ENCODE assay signal across 10 cellular contexts in genomic region chrX:154384284-154384892, GRCh38. TPM values are rescaled to one million over a fixed set of nuclear protein-coding genes. Genes with fewer than 3 reads are reported as not detected.
DNase-seq lines count a peak whose midpoint lies in the region; FAIRE-seq and TF ChIP-seq lines count a peak whose summit lies in the region.
"Had no signal": no experiment of that assay in that cellular context is flagged by ENCODE, and none has a peak within 500 bp of the region (broad histone marks: within the 10 kb centered on the region; RNA-seq: fewer than 3 reads in every experiment).

No MANE protein-coding gene starts in this region.

- H2BK20ac ChIP-seq in H9 (ENCODE audit: low read depth, low read length, poor library complexity, severe bottlenecking) = no peak overlapping the region

- no peaks in the 10 kb centered on the region for H3K27me3 ChIP-seq in H9 (ENCODE audit: insufficient read depth, low read length)
- no peaks in the 10 kb centered on the region for H3K27me3 ChIP-seq in bronchial epithelial cell (ENCODE audit: control insufficient read depth, insufficient read depth, low read length)
- H3K27me3 ChIP-seq in mesenchymal stem cell (ENCODE audit: control insufficient read depth in 1 of 2, insufficient read depth in 1 of 2, low read length in 2 of 2) = no peaks in the 10 kb centered on the region

- H3K9me3 Mint-ChIP-seq in H9 (peaks cover 33 to 38% of the 10 kb centered on the region in 2 experiments), glutamatergic neuron (ENCODE audit: unreplicated experiment) (peaks cover 1% of the 10 kb centered on the region)

- in situ Hi-C loops in KBM-7 (cut with MboI; ENCODE audit: low pct_unique_long_range_greater_than_20kb, low sequenced_read_pairs) = no loop called here

- H3K36me3 Mint-ChIP-seq in H9 (ENCODE audit: insufficient read depth in 1 of 3, low read depth in 3 of 3) (peaks cover 15 to 29% (median 22%) of the 10 kb centered on the region in 3 experiments), glutamatergic neuron (ENCODE audit: unreplicated experiment) (no peaks in the 10 kb centered on the region)

- H3K79me2 ChIP-seq in H9 (ENCODE audit: insufficient read depth, low read length) = no peaks in the 10 kb centered on the region; the same call in 1 of the 2 replicates

- H4K91ac ChIP-seq in H9 (ENCODE audit: insufficient read length, low read depth, low read length) (no peak overlapping the region), mesenchymal stem cell (ENCODE audit: low read length) (no peak overlapping the region)

- H3K14ac ChIP-seq in H9 (ENCODE audit: insufficient read depth, low read length) (no peak overlapping the region), mesenchymal stem cell (ENCODE audit: low read length in 2 of 2) (no peak overlapping the region)

- H3K4ac ChIP-seq in H9 (ENCODE audit: low read depth, low read length) = no peak overlapping the region
- H3K4ac ChIP-seq in mesenchymal stem cell (ENCODE audit: low read depth in 1 of 2, low read length in 2 of 2) = no peak overlapping the region

- no peak overlapping the region for H3K4me2 ChIP-seq in H9 (ENCODE audit: insufficient read depth, insufficient read length, low read length)
- no peak overlapping the region for H3K4me2 ChIP-seq in mesenchymal stem cell (ENCODE audit: low read length, poor library complexity, severe bottlenecking)

- H3K4me3 ChIP-seq in AG09309 (ENCODE audit: control insufficient read depth, low read depth, low read length) (no peak overlapping the region), bronchial epithelial cell (ENCODE audit: low read depth, low read length) (no peak overlapping the region), mesenchymal stem cell (ENCODE audit: insufficient read depth in 1 of 2, low read depth in 1 of 2, low read length in 2 of 2) (no peak overlapping the region)
- H3K4me3 ChIP-seq: SK-N-MC had no signal

- H3K4me1 Mint-ChIP-seq in H9 = peaks cover 17 to 33% of the 10 kb centered on the region in 2 experiments
- H3K4me1 Mint-ChIP-seq in glutamatergic neuron (ENCODE audit: low read depth, unreplicated experiment) = no peaks in the 10 kb centered on the region

- H3K18ac ChIP-seq in H9 (ENCODE audit: insufficient read length, low read depth, low read length) = no peak overlapping the region
- H3K18ac ChIP-seq in mesenchymal stem cell (ENCODE audit: low read depth in 1 of 2, low read length in 2 of 2) = no peak overlapping the region

- H2BK120ac ChIP-seq in H9 (ENCODE audit: low read depth, low read length, poor library complexity, severe bottlenecking) (no peak overlapping the region), mesenchymal stem cell (ENCODE audit: low read depth, low read length) (no peak overlapping the region)

- peaks cover 2% of the 10 kb centered on the region; the same call in 1 of the 2 replicates for H3K27me3 Mint-ChIP-seq in H9 (ENCODE audit: low read depth)
- peaks cover 2% of the 10 kb centered on the region for H3K27me3 Mint-ChIP-seq in glutamatergic neuron (ENCODE audit: unreplicated experiment)

- H2BK12ac ChIP-seq in H9 (ENCODE audit: insufficient read length, low read depth, low read length) (no peak overlapping the region), mesenchymal stem cell (ENCODE audit: low read length in 2 of 2) (no peak overlapping the region)

- H4K20me1 ChIP-seq in H9 (ENCODE audit: control insufficient read depth, insufficient read depth, insufficient read length) = no peaks in the 10 kb centered on the region

- H3K36me3 ChIP-seq in bronchial epithelial cell (ENCODE audit: control insufficient read depth, insufficient read depth, low read length) (peaks cover 4% of the 10 kb centered on the region), mesenchymal stem cell (ENCODE audit: control insufficient read depth in 1 of 2, insufficient read depth in 2 of 2, low read depth in 1 of 2, low read length in 2 of 2) (peaks cover 8 to 16% of the 10 kb centered on the region in 2 experiments)

- H3K27ac ChIP-seq in H9 (ENCODE audit: insufficient read length, low read depth, low read length) (no peak overlapping the region), mesenchymal stem cell (ENCODE audit: low read length, poor library complexity, severe bottlenecking) (no peak overlapping the region)
- H3K27ac ChIP-seq: SK-N-MC had no signal

- no CpG with 5 or more reads among the region's 8 CpGs for WGBS in H9 (ENCODE audit: extremely low coverage, insufficient read length, low lambda C conversion rate)
- 90% methylated on average over 7 of the region's 8 CpGs for WGBS in mesenchymal stem cell

- H3K23ac ChIP-seq in H9 (ENCODE audit: insufficient read length, low read depth, low read length) (no peak overlapping the region), mesenchymal stem cell (ENCODE audit: low read length in 2 of 2) (no peak overlapping the region)

- H3K27ac Mint-ChIP-seq in H9 = 0 out of 7 replicates have a peak overlapping the region, but pooled peaks of 1 of the 3 experiments have one; percentile 77
- no peak overlapping the region for H3K27ac Mint-ChIP-seq in glutamatergic neuron (ENCODE audit: unreplicated experiment)

- no peak overlapping the region; a peak in 1 of 5 replicates for H3K4me3 Mint-ChIP-seq in H9
- H3K4me3 Mint-ChIP-seq in glutamatergic neuron (ENCODE audit: unreplicated experiment) = no peak overlapping the region

- H3K4me1 ChIP-seq in H9 (ENCODE audit: insufficient read depth, low read length) = no peaks in the 10 kb centered on the region; the same call in 1 of the 2 replicates
- peaks cover 6% of the 10 kb centered on the region for H3K4me1 ChIP-seq in mesenchymal stem cell (ENCODE audit: control insufficient read depth, insufficient read depth, low read depth, low read length)

- no peak for DNase-seq in AG09309 (ENCODE audit: low read depth)
- DNase-seq in H9 = no peak
- DNase-seq in bronchial epithelial cell (ENCODE audit: low read depth) = no peak
- peak; percentile 23 for DNase-seq in mesenchymal stem cell
- DNase-seq in GM20000 (ENCODE audit: low spot score) = no peak
- no peak for DNase-seq in KBM-7
- DNase-seq in glutamatergic neuron = no peak
- DNase-seq in central memory CD4-positive, alpha-beta T cell = no peak

- 0 out of 2 replicates have a peak overlapping the region, but pooled peaks have one; percentile 89 for H2BK15ac ChIP-seq in H9 (ENCODE audit: low read depth, low read length)
- H2BK15ac ChIP-seq in mesenchymal stem cell (ENCODE audit: low read depth, poor library complexity, severe bottlenecking) = no peak overlapping the region

- H2AK5ac ChIP-seq in H9 (ENCODE audit: insufficient read length, low read length) = no peak overlapping the region
- no peak overlapping the region for H2AK5ac ChIP-seq in mesenchymal stem cell (ENCODE audit: low read length, severe bottlenecking)

- H3T11ph ChIP-seq in H9 (ENCODE audit: low read length) = no peak overlapping the region

- H4K8ac ChIP-seq in H9 (replicated peaks; ENCODE audit: insufficient read length, low read depth, low read length) (no peak overlapping the region), mesenchymal stem cell (ENCODE audit: low read length) (no peak overlapping the region)

- H3K79me1 ChIP-seq in H9 (ENCODE audit: insufficient read depth, low read depth, low read length, poor library complexity, severe bottlenecking) (no peaks in the 10 kb centered on the region), mesenchymal stem cell (replicated peaks; ENCODE audit: low read length, poor library complexity, severe bottlenecking) (no peaks in the 10 kb centered on the region)

- no peak overlapping the region for H4K5ac ChIP-seq in H9 (ENCODE audit: insufficient read length, low read depth, low read length)

- H3K56ac ChIP-seq in H9 (ENCODE audit: insufficient read length, low read depth, low read length) = no peak overlapping the region

- H3K23me2 ChIP-seq in H9 (ENCODE audit: insufficient read length, low read depth, low read length, poor library complexity, severe bottlenecking) = peaks cover 9% of the 10 kb centered on the region

- H3K9ac ChIP-seq in H9 (ENCODE audit: extremely low read depth, insufficient read length, low read length) (no peak overlapping the region), mesenchymal stem cell (ENCODE audit: low read length) (no peak overlapping the region)

- peaks cover 14% of the 10 kb centered on the region for H3K9me3 ChIP-seq in H9 (ENCODE audit: control insufficient read depth, low read depth, low read length)
- H3K9me3 ChIP-seq in mesenchymal stem cell (ENCODE audit: control insufficient read depth, low read length) = no peaks in the 10 kb centered on the region

- no peak for FAIRE-seq in bronchial epithelial cell (lab: Jason Lieb, UNC)
- FAIRE-seq: frontal cortex had no signal

- no peak overlapping the region for H2BK5ac ChIP-seq in H9 (ENCODE audit: insufficient read length, low read length)
- no peak overlapping the region for H2BK5ac ChIP-seq in mesenchymal stem cell (ENCODE audit: low read depth, low read length, poor library complexity, severe bottlenecking)

- TF ChIP-seq CTCF in AG09309 (IDR thresholded peaks at IDR 0.05; ENCODE audit: control insufficient read depth, insufficient read depth, low read depth, low read length, missing control alignments) (peak; percentile 50), H9 (conservative IDR thresholded peaks at IDR 0.05) (peak; percentile 26; the same call in 2 of the 3 replicates), bronchial epithelial cell (IDR thresholded peaks at IDR 0.05; ENCODE audit: insufficient read depth, low read length, severe bottlenecking) (peak; percentile 13), GM20000 (IDR thresholded peaks at IDR 0.05; ENCODE audit: extremely low read depth, missing control alignments) (no peak), glutamatergic neuron (IDR thresholded peaks at IDR 0.05; ENCODE audit: partially characterized antibody, unreplicated experiment) (no peak)

- H2AFZ ChIP-seq in H9 (ENCODE audit: low read length) (no peak overlapping the region), mesenchymal stem cell (ENCODE audit: low read depth, low read length) (no peak overlapping the region)

RNA-seq across cellular contexts. Expression of gene EMD, which starts 5.3 kb away (rescaled TPM):
- 113 and 115 TPM in 2 replicates for total RNA-seq in H9 (2021)
- 16.1 and 27.3 TPM in 2 replicates for total RNA-seq in bronchial epithelial cell
- polyA plus RNA-seq in mesenchymal stem cell (2013, experiment 1 of 2) = 66.4 TPM
- polyA plus RNA-seq in mesenchymal stem cell (2013, experiment 2 of 2) = 66.8 TPM
- 56.8 TPM for total RNA-seq in glutamatergic neuron (ENCODE audit: unreplicated experiment)

RNA-seq across cellular contexts. Expression of gene FLNA, which starts 10.0 kb away (rescaled TPM):
- total RNA-seq in H9 (2021) (946 and 957 TPM in 2 replicates), bronchial epithelial cell (676 and 858 TPM in 2 replicates), glutamatergic neuron (ENCODE audit: unreplicated experiment) (499 TPM)
- 667 TPM for polyA plus RNA-seq in mesenchymal stem cell (2013, experiment 1 of 2)
- polyA plus RNA-seq in mesenchymal stem cell (2013, experiment 2 of 2) = 624 TPM

RNA-seq across cellular contexts. Expression of gene RPL10, which starts 13.8 kb away (rescaled TPM):
- total RNA-seq in H9 (2021) (2,110 and 2,124 TPM in 2 replicates), bronchial epithelial cell (2,240 and 6,023 TPM in 2 replicates), glutamatergic neuron (ENCODE audit: unreplicated experiment) (1,779 TPM)
- 4,138 TPM for polyA plus RNA-seq in mesenchymal stem cell (2013, experiment 1 of 2)
- polyA plus RNA-seq in mesenchymal stem cell (2013, experiment 2 of 2) = 3,979 TPM

RNA-seq across cellular contexts. Expression of gene DNASE1L1, which starts 24.7 kb away (rescaled TPM):
- total RNA-seq in H9 (2021) = 14.2 and 14.5 TPM in 2 replicates
- 38.7 and 70.7 TPM in 2 replicates for total RNA-seq in bronchial epithelial cell
- 53.5 TPM for polyA plus RNA-seq in mesenchymal stem cell (2013, experiment 1 of 2)
- polyA plus RNA-seq in mesenchymal stem cell (2013, experiment 2 of 2) = 52.9 TPM
- 15.8 TPM for total RNA-seq in glutamatergic neuron (ENCODE audit: unreplicated experiment)

RNA-seq across cellular contexts. Expression of gene TAFAZZIN, which starts 27.0 kb away (rescaled TPM):
- total RNA-seq in H9 (2021) (24.7 and 25.5 TPM in 2 replicates), bronchial epithelial cell (20.6 and 22.4 TPM in 2 replicates), glutamatergic neuron (ENCODE audit: unreplicated experiment) (40.9 TPM)
- 15.9 TPM for polyA plus RNA-seq in mesenchymal stem cell (2013, experiment 1 of 2)
- 14.1 TPM for polyA plus RNA-seq in mesenchymal stem cell (2013, experiment 2 of 2)

Comparison
In these comparisons a context has a peak if more than half of its experiments do, and no peak if none do; other contexts are left out.
1. CTCF ChIP-seq: peak in AG09309 (single experiment), H9 (single experiment) and bronchial epithelial cell (single experiment); none in GM20000 (single experiment) and glutamatergic neuron (single experiment).